24 cellular contexts compared by ENCODE assay signal in the genomic region with DNA sequence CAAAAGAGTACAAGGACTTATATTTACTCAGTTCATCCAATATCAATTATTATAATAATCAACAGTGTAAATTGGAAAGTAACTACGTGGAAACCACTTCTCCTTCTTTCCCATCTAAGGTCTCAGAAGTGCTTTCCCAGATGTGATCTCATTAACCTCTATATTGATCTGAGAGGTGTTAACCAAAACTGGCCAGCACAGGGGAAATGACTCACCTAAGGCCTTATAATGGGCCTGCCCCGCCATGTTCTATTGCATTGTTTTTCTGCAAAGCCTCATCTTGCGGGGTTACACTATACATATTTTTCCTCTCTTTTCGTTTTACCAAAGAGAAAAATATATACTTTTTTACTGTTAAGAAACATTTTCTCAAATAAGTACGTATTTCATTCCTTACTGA. TPM values are rescaled to one million over a fixed set of nuclear protein-coding genes. Genes with fewer than 3 reads are reported as not detected.
"Had no signal": no experiment of that assay in that cellular context is flagged by ENCODE, and none has a peak within 500 bp of the region (broad histone marks: within the 10 kb centered on the region; RNA-seq: fewer than 3 reads in every experiment).

No MANE protein-coding gene starts in this region.

- H3K27ac Mint-ChIP-seq: activated CD4-positive, alpha-beta memory T cell treated with anti-CD3 and anti-CD28 coated beads for 36 hours; activated CD4-positive, alpha-beta T cell treated with anti-CD3 and anti-CD28 coated beads, Interleukin-2, amount 10 ng/mL, durations not matched to agents 7 days and 5 days; activated naive CD8-positive, alpha-beta T cell treated with anti-CD3 and anti-CD28 coated beads, Interleukin-2, amount 10 ng/mL, durations not matched to agents 7 days and 5 days; activated T-cell treated with anti-CD3 and anti-CD28 coated beads, Interleukin-2, amount 50 U/mL, for 24 hours; activated T-helper 1 cell treated with anti-CD3 and anti-CD28 coated beads, Interleukin-12 subunit alpha, Interleukin-12 subunit beta, Interleukin-2, Interleukin-4 antibody, amounts not matched to agents 30 ng/mL and 10 ng/mL and 1 ng/mL, durations not matched to agents 14 hours and 24 hours and 36 hours had no signal

- H3K9me3 Mint-ChIP-seq: activated CD4-positive, alpha-beta memory T cell treated with anti-CD3 and anti-CD28 coated beads for 36 hours; activated CD4-positive, alpha-beta T cell treated with anti-CD3 and anti-CD28 coated beads, Interleukin-2, amount 10 ng/mL, durations not matched to agents 7 days and 5 days; activated naive CD8-positive, alpha-beta T cell treated with anti-CD3 and anti-CD28 coated beads, Interleukin-2, amount 10 ng/mL, durations not matched to agents 7 days and 5 days; activated T-cell treated with anti-CD3 and anti-CD28 coated beads, Interleukin-2, amount 50 U/mL, for 24 hours; activated T-helper 1 cell treated with anti-CD3 and anti-CD28 coated beads, Interleukin-12 subunit alpha, Interleukin-12 subunit beta, Interleukin-2, Interleukin-4 antibody, amounts not matched to agents 30 ng/mL and 10 ng/mL and 1 ng/mL, durations not matched to agents 14 hours and 24 hours and 36 hours; central memory CD8-positive, alpha-beta T cell had no signal

- DNase-seq: activated CD4-positive, alpha-beta memory T cell treated with anti-CD3 and anti-CD28 coated beads for 36 hours; activated CD4-positive, alpha-beta T cell treated with anti-CD3 and anti-CD28 coated beads, Interleukin-2, amount 10 ng/mL, durations not matched to agents 7 days and 5 days; activated CD4-positive, CD25-positive, alpha-beta regulatory T cell; activated effector memory CD4-positive, alpha-beta T cell treated with anti-CD3 and anti-CD28 coated beads, Interleukin-2, amount 50 U/mL, for 16 hours; activated naive CD4-positive, alpha-beta T cell treated with Interleukin-2 at 50 U/mL for 16 hours; activated naive CD8-positive, alpha-beta T cell treated with anti-CD3 and anti-CD28 coated beads, Interleukin-2, amount 10 ng/mL, durations not matched to agents 7 days and 5 days; activated T-cell treated with anti-CD3 and anti-CD28 coated beads, Interleukin-2, amount 50 U/mL, for 24 hours; body of pancreas; NCI-H1092 treated with DMSO at 0.1 percent for 48 hours; NCI-H1417 treated with DMSO at 0.1 percent for 48 hours; NCI-H1694; NCI-H2029; NCI-H2107; NCI-H2171 treated with DMSO at 0.1 percent for 48 hours; NCI-H226; NCI-H526 treated with DMSO at 0.1 percent for 48 hours; NCI-H82; Peyer's patch; Right ventricle myocardium superior; SJCRH30; T-helper 1 cell had no signal

- H3K4me3 Mint-ChIP-seq: activated CD4-positive, alpha-beta memory T cell treated with anti-CD3 and anti-CD28 coated beads for 36 hours; activated CD4-positive, alpha-beta T cell treated with anti-CD3 and anti-CD28 coated beads, Interleukin-2, amount 10 ng/mL, durations not matched to agents 7 days and 5 days; activated naive CD8-positive, alpha-beta T cell treated with anti-CD3 and anti-CD28 coated beads, Interleukin-2, amount 10 ng/mL, durations not matched to agents 7 days and 5 days; activated T-cell treated with anti-CD3 and anti-CD28 coated beads, Interleukin-2, amount 50 U/mL, for 24 hours; activated T-helper 1 cell treated with anti-CD3 and anti-CD28 coated beads, Interleukin-12 subunit alpha, Interleukin-12 subunit beta, Interleukin-2, Interleukin-4 antibody, amounts not matched to agents 30 ng/mL and 10 ng/mL and 1 ng/mL, durations not matched to agents 14 hours and 24 hours and 36 hours; central memory CD8-positive, alpha-beta T cell had no signal

- H3K4me1 Mint-ChIP-seq: activated CD4-positive, alpha-beta T cell treated with anti-CD3 and anti-CD28 coated beads, Interleukin-2, amount 10 ng/mL, durations not matched to agents 7 days and 5 days; central memory CD8-positive, alpha-beta T cell had no signal

- ATAC-seq: body of pancreas had no signal

- H3K36me3 Mint-ChIP-seq: activated CD4-positive, alpha-beta memory T cell treated with anti-CD3 and anti-CD28 coated beads for 36 hours; activated naive CD8-positive, alpha-beta T cell treated with anti-CD3 and anti-CD28 coated beads, Interleukin-2, amount 10 ng/mL, durations not matched to agents 7 days and 5 days had no signal

- H3K27me3 Mint-ChIP-seq: activated CD4-positive, alpha-beta memory T cell treated with anti-CD3 and anti-CD28 coated beads for 36 hours had no signal

RNA-seq across cellular contexts. Expression of gene RAB40A, which starts 20.5 kb away (rescaled TPM):
- total RNA-seq: MCF 10A, Right ventricle myocardium superior had no signal
